Comparison of ENCODE assay signal across 8 cellular contexts in genomic region chr7:98284335-98285036, GRCh38. TPM values are rescaled to one million over a fixed set of nuclear protein-coding genes. Genes with fewer than 3 reads are reported as not detected.
DNase-seq lines count a peak whose midpoint lies in the region; ATAC-seq and TF ChIP-seq lines count a peak whose summit lies in the region.

No MANE protein-coding gene starts in this region.

- H3K4me1 Mint-ChIP-seq in activated CD8-positive, alpha-beta memory T cell treated with anti-CD3 and anti-CD28 coated beads, Interleukin-2, amount 10 ng/mL, durations not matched to agents 7 days and 5 days, result peaks cover 18% of the 10 kb centered on the region

- H3K27ac ChIP-seq in urinary bladder (ENCODE audit: low read depth), result peak overlapping the region; percentile 72

- no peaks in the 10 kb centered on the region for H3K4me1 ChIP-seq in urinary bladder (ENCODE audit: insufficient read depth)

- H3K27me3 Mint-ChIP-seq in activated CD8-positive, alpha-beta memory T cell treated with anti-CD3 and anti-CD28 coated beads, Interleukin-2, amount 10 ng/mL, durations not matched to agents 7 days and 5 days, result no peaks in the 10 kb centered on the region

- no peak for ATAC-seq in GM18909 (IDR thresholded peaks at IDR 0.05; ENCODE audit: poor library complexity, unreplicated experiment)
- ATAC-seq in activated CD8-positive, alpha-beta memory T cell treated with anti-CD3 and anti-CD28 coated beads, Interleukin-2, amount 10 ng/mL, durations not matched to agents 7 days and 5 days, result no peak

- no peaks in the 10 kb centered on the region for H3K9me3 Mint-ChIP-seq in activated CD8-positive, alpha-beta memory T cell treated with anti-CD3 and anti-CD28 coated beads, Interleukin-2, amount 10 ng/mL, durations not matched to agents 7 days and 5 days (ENCODE audit: low read depth)

- POLR2A ChIA-PET in HEK293T (lab: Yijun Ruan, JAX), result no interaction called here

- H3K36me3 ChIP-seq in urinary bladder (ENCODE audit: insufficient read depth), result no peaks in the 10 kb centered on the region

- H3K27ac Mint-ChIP-seq in activated CD8-positive, alpha-beta memory T cell treated with anti-CD3 and anti-CD28 coated beads, Interleukin-2, amount 10 ng/mL, durations not matched to agents 7 days and 5 days, result no peak overlapping the region

- peaks cover 4% of the 10 kb centered on the region for H3K36me3 Mint-ChIP-seq in activated CD8-positive, alpha-beta memory T cell treated with anti-CD3 and anti-CD28 coated beads, Interleukin-2, amount 10 ng/mL, durations not matched to agents 7 days and 5 days

- H3K4me3 ChIP-seq in epithelial cell of esophagus (ENCODE audit: low read length) (peak overlapping the region; percentile 10), urinary bladder (ENCODE audit: low read depth, low read length) (peak overlapping the region; percentile 94)

- DNase-seq in COLO668 (lab: John Stamatoyannopoulos, UW; ENCODE audit: unreplicated experiment), result peak; percentile 39
- peak; percentile 80 for DNase-seq in epithelial cell of esophagus (ENCODE audit: low read depth)
- DNase-seq in mucosa of gallbladder (ENCODE audit: low spot score), result peak; percentile 80
- no peak for DNase-seq in activated CD8-positive, alpha-beta memory T cell treated with anti-CD3 and anti-CD28 coated beads, Interleukin-2, amount 10 ng/mL, durations not matched to agents 7 days and 5 days
- DNase-seq in HEK293T (ENCODE audit: extremely low spot score), result no peak

- WGBS in urinary bladder, result 23% methylated on average over 20 of the region's 20 CpGs

- no peak overlapping the region for H3K4me3 Mint-ChIP-seq in activated CD8-positive, alpha-beta memory T cell treated with anti-CD3 and anti-CD28 coated beads, Interleukin-2, amount 10 ng/mL, durations not matched to agents 7 days and 5 days

- no peak for TF ChIP-seq CTCF in epithelial cell of esophagus (IDR thresholded peaks at IDR 0.05; ENCODE audit: insufficient read depth, low read depth, low read length, missing control alignments)

- CTCF ChIA-PET in activated CD8-positive, alpha-beta memory T cell treated with anti-CD3 and anti-CD28 coated beads, Interleukin-2, amount 10 ng/mL, durations not matched to agents 7 days and 5 days (lab: Charles Lee), result no interaction called here
- CTCF ChIA-PET in HEK293T (lab: Yijun Ruan, JAX), result no interaction called here

TF ChIP-seq in PFSK-1, 5 proteins besides CTCF, POLR2A, EP300 and RAD21:
- no peak for TF ChIP-seq REST (IDR thresholded peaks at IDR 0.05; ENCODE audit: insufficient read depth in 1 of 2, low read depth in 2 of 2, low read length in 2 of 2)
- peak; percentile 66; the same call in 1 of the 2 replicates for TF ChIP-seq TAF1 (IDR thresholded peaks at IDR 0.05; ENCODE audit: borderline replicate concordance, insufficient read depth, low read length)

TF ChIP-seq in HEK293T, 16 proteins besides CTCF, POLR2A, EP300 and RAD21:
- TF ChIP-seq SP1 (IDR thresholded peaks at IDR 0.05) (no peak), ELF4 (IDR thresholded peaks at IDR 0.05) (no peak), ZNF384 (IDR thresholded peaks at IDR 0.05) (no peak)

RNA-seq across cellular contexts. Expression of gene BRI3, which starts 3.0 kb away (rescaled TPM):
- 441 TPM for polyA plus RNA-seq in PFSK-1 (2012; ENCODE audit: insufficient read length, low read depth)
- total RNA-seq in mucosa of gallbladder (198 TPM), urinary bladder (20.8 TPM)
- polyA plus RNA-seq in urinary bladder, result 188 TPM
- 10 to 100 TPM; 38.3 to 43.5 TPM for total RNA-seq in activated CD8-positive, alpha-beta memory T cell treated with anti-CD3 and anti-CD28 coated beads, Interleukin-2, amount 10 ng/mL, durations not matched to agents 7 days and 5 days

RNA-seq across cellular contexts. Expression of gene TECPR1, which starts 32.5 kb away (rescaled TPM):
- 24.5 TPM for polyA plus RNA-seq in PFSK-1 (2012; ENCODE audit: insufficient read length, low read depth)
- 42.3 TPM for total RNA-seq in mucosa of gallbladder
- 9.0 TPM for total RNA-seq in urinary bladder
- polyA plus RNA-seq in urinary bladder, result 14.2 TPM
- 10 to 100 TPM; 45.6 to 60.7 TPM for total RNA-seq in activated CD8-positive, alpha-beta memory T cell treated with anti-CD3 and anti-CD28 coated beads, Interleukin-2, amount 10 ng/mL, durations not matched to agents 7 days and 5 days

Comparison
In these comparisons a context has a peak if more than half of its experiments do, and no peak if none do; other contexts are left out.
1. DNase-seq: peak in COLO668 (single experiment), epithelial cell of esophagus (single experiment) and mucosa of gallbladder (single experiment); none in activated CD8-positive, alpha-beta memory T cell treated with anti-CD3 and anti-CD28 coated beads, Interleukin-2, amount 10 ng/mL, durations not matched to agents 7 days and 5 days (single experiment) and HEK293T (single experiment).